In genomic region chr14:28767851-28768548, GRCh38 we compare ENCODE assay signal across 12 cellular contexts. TPM values are rescaled to one million over a fixed set of nuclear protein-coding genes. Genes with fewer than 3 reads are reported as not detected.
A peak's percentile ranks its signal among the peaks of the same experiment; 100 is the strongest.
DNase-seq lines count a peak whose midpoint lies in the region; ATAC-seq lines count a peak whose summit lies in the region.
"Had no signal": no experiment of that assay in that cellular context is flagged by ENCODE, and none has a peak within 500 bp of the region (broad histone marks: within the 10 kb centered on the region; RNA-seq: fewer than 3 reads in every experiment).

No MANE protein-coding gene starts in this region.

- DNase-seq in activated CD4-positive, alpha-beta T cell treated with anti-CD3 and anti-CD28 coated beads, Interleukin-2, amount 10 ng/mL, durations not matched to agents 24 days and 14 days: no peak
- no peak for DNase-seq in activated CD4-positive, alpha-beta T cell treated with anti-CD3 and anti-CD28 coated beads for 4 hours
- DNase-seq in T-helper 2 cell treated with Interferon-gamma antibody and Interleukin-4, amounts not matched to agents 5 μg/mL and 100 μg/mL, for 36 hours (ENCODE audit: low spot score): no peak
- peak; percentile 66 for DNase-seq in glomerular visceral epithelial cell (ENCODE audit: extremely low spot score)
- no peak for DNase-seq in stimulated activated naive B cell treated with anti-CD40 and anti-IgM and Interleukin-4, amounts not matched to agents 10 μg/mL and 1 μg/mL and 100 μg/mL, for 72 hours
- DNase-seq: AML-193, dermis blood vessel endothelial cell, left ventricle myocardium superior, NCI-H2029 had no signal

- peaks cover 42% of the 10 kb centered on the region for H3K27me3 Mint-ChIP-seq in activated CD4-positive, alpha-beta T cell treated with anti-CD3 and anti-CD28 coated beads, Interleukin-2, amount 10 ng/mL, durations not matched to agents 24 days and 14 days
- peaks cover 54% of the 10 kb centered on the region for H3K27me3 Mint-ChIP-seq in T-helper 2 cell treated with Interferon-gamma antibody and Interleukin-4, amounts not matched to agents 5 μg/mL and 100 μg/mL, for 36 hours (ENCODE audit: low read depth)
- H3K27me3 Mint-ChIP-seq in stimulated activated naive B cell treated with anti-CD40 and anti-IgM and Interleukin-4, amounts not matched to agents 10 μg/mL and 1 μg/mL and 100 μg/mL, for 72 hours: peaks cover 63 to 71% of the 10 kb centered on the region in 2 donors

- peaks cover 15% of the 10 kb centered on the region for H3K9me3 Mint-ChIP-seq in activated CD4-positive, alpha-beta T cell treated with anti-CD3 and anti-CD28 coated beads, Interleukin-2, amount 10 ng/mL, durations not matched to agents 24 days and 14 days
- H3K9me3 Mint-ChIP-seq in T-helper 2 cell treated with Interferon-gamma antibody and Interleukin-4, amounts not matched to agents 5 μg/mL and 100 μg/mL, for 36 hours: peaks cover 6% of the 10 kb centered on the region
- H3K9me3 Mint-ChIP-seq in stimulated activated naive B cell treated with anti-CD40 and anti-IgM and Interleukin-4, amounts not matched to agents 10 μg/mL and 1 μg/mL and 100 μg/mL, for 72 hours: peaks cover 9 to 12% of the 10 kb centered on the region in 2 donors

- intact Hi-C loops in activated CD4-positive, alpha-beta T cell treated with anti-CD3 and anti-CD28 coated beads, Interleukin-2, amount 10 ng/mL, durations not matched to agents 24 days and 14 days (cut with micrococcal nuclease): loop anchor here (1.0 kb wide), 1 partner anchor 9 kb away; no protein-coding TSS in a partner anchor

- H3K27ac Mint-ChIP-seq in activated CD4-positive, alpha-beta T cell treated with anti-CD3 and anti-CD28 coated beads, Interleukin-2, amount 10 ng/mL, durations not matched to agents 24 days and 14 days: peak overlapping the region; percentile 78
- H3K27ac Mint-ChIP-seq in T-helper 2 cell treated with Interferon-gamma antibody and Interleukin-4, amounts not matched to agents 5 μg/mL and 100 μg/mL, for 36 hours: peak overlapping the region; percentile 65
- peak overlapping the region; percentile 92 for H3K27ac Mint-ChIP-seq in stimulated activated naive B cell treated with anti-CD40 and anti-IgM and Interleukin-4, amounts not matched to agents 10 μg/mL and 1 μg/mL and 100 μg/mL, for 72 hours

- no peak for ATAC-seq in stimulated activated naive B cell treated with anti-CD40 and anti-IgM and Interleukin-4, amounts not matched to agents 10 μg/mL and 1 μg/mL and 100 μg/mL, for 72 hours (replicated peaks)
- ATAC-seq in GM21390 (IDR thresholded peaks at IDR 0.05; ENCODE audit: unreplicated experiment): no peak
- ATAC-seq in GM19035 (IDR thresholded peaks at IDR 0.05; ENCODE audit: unreplicated experiment): no peak
- no peak for ATAC-seq in GM21526 (IDR thresholded peaks at IDR 0.05; ENCODE audit: low FRiP score, unreplicated experiment)
- ATAC-seq: left ventricle myocardium superior had no signal

- H3K4me1 Mint-ChIP-seq in activated CD4-positive, alpha-beta T cell treated with anti-CD3 and anti-CD28 coated beads, Interleukin-2, amount 10 ng/mL, durations not matched to agents 24 days and 14 days: peaks cover 7% of the 10 kb centered on the region
- H3K4me1 Mint-ChIP-seq in T-helper 2 cell treated with Interferon-gamma antibody and Interleukin-4, amounts not matched to agents 5 μg/mL and 100 μg/mL, for 36 hours (ENCODE audit: low read depth): peaks cover 5% of the 10 kb centered on the region
- peaks cover 19 to 23% of the 10 kb centered on the region in 2 donors for H3K4me1 Mint-ChIP-seq in stimulated activated naive B cell treated with anti-CD40 and anti-IgM and Interleukin-4, amounts not matched to agents 10 μg/mL and 1 μg/mL and 100 μg/mL, for 72 hours

- H3K36me3 Mint-ChIP-seq in activated CD4-positive, alpha-beta T cell treated with anti-CD3 and anti-CD28 coated beads, Interleukin-2, amount 10 ng/mL, durations not matched to agents 24 days and 14 days (ENCODE audit: low read depth): peaks cover 9% of the 10 kb centered on the region
- peaks cover 4% of the 10 kb centered on the region for H3K36me3 Mint-ChIP-seq in T-helper 2 cell treated with Interferon-gamma antibody and Interleukin-4, amounts not matched to agents 5 μg/mL and 100 μg/mL, for 36 hours (ENCODE audit: low read depth)
- H3K36me3 Mint-ChIP-seq in stimulated activated naive B cell treated with anti-CD40 and anti-IgM and Interleukin-4, amounts not matched to agents 10 μg/mL and 1 μg/mL and 100 μg/mL, for 72 hours: peaks cover 10 to 22% of the 10 kb centered on the region in 2 donors

- peak overlapping the region; percentile 21 for H3K4me3 Mint-ChIP-seq in activated CD4-positive, alpha-beta T cell treated with anti-CD3 and anti-CD28 coated beads, Interleukin-2, amount 10 ng/mL, durations not matched to agents 24 days and 14 days
- H3K4me3 Mint-ChIP-seq in T-helper 2 cell treated with Interferon-gamma antibody and Interleukin-4, amounts not matched to agents 5 μg/mL and 100 μg/mL, for 36 hours: peak overlapping the region; percentile 15
- H3K4me3 Mint-ChIP-seq in stimulated activated naive B cell treated with anti-CD40 and anti-IgM and Interleukin-4, amounts not matched to agents 10 μg/mL and 1 μg/mL and 100 μg/mL, for 72 hours: peak overlapping the region; percentile 65 to 72

RNA-seq across cellular contexts. Expression of gene FOXG1, which starts 1.4 kb away (rescaled TPM):
- total RNA-seq in activated CD4-positive, alpha-beta T cell treated with anti-CD3 and anti-CD28 coated beads, Interleukin-2, amount 10 ng/mL, durations not matched to agents 24 days and 14 days: not detected in 2 replicates
- total RNA-seq: dermis blood vessel endothelial cell, left ventricle myocardium superior had no signal

Comparison
In these comparisons a context has a peak if more than half of its experiments do, and no peak if none do; other contexts are left out.
1. H3K4me3 Mint-ChIP-seq: peak in every context shown above with its lines; median percentile 68 in stimulated activated naive B cell treated with anti-CD40 and anti-IgM and Interleukin-4, amounts not matched to agents 10 μg/mL and 1 μg/mL and 100 μg/mL, for 72 hours; 21 in activated CD4-positive, alpha-beta T cell treated with anti-CD3 and anti-CD28 coated beads, Interleukin-2, amount 10 ng/mL, durations not matched to agents 24 days and 14 days; 15 in T-helper 2 cell treated with Interferon-gamma antibody and Interleukin-4, amounts not matched to agents 5 μg/mL and 100 μg/mL, for 36 hours.